Comparison of ENCODE assay signal across 30 cellular contexts in genomic region chr5:147561435-147561834, GRCh38. TPM values are rescaled to one million over a fixed set of nuclear protein-coding genes. Genes with fewer than 3 reads are reported as not detected.
"Had no signal": no experiment of that assay in that cellular context is flagged by ENCODE, and none has a peak within 500 bp of the region (broad histone marks: within the 10 kb centered on the region; RNA-seq: fewer than 3 reads in every experiment).

No MANE protein-coding gene starts in this region.

- H3K9me3 ChIP-seq: breast epithelium, colonic mucosa, esophagus squamous epithelium, gastrocnemius medialis, lower lobe of right lung, sigmoid colon, transverse colon, uterus had no signal

- H3K4me1 ChIP-seq: breast epithelium, colonic mucosa, gastrocnemius medialis, uterus had no signal

- H3K27ac ChIP-seq: colonic mucosa, dorsolateral prefrontal cortex, esophagus squamous epithelium, gastrocnemius medialis, lower lobe of right lung, sigmoid colon, transverse colon, VCaP had no signal

- H3K4me3 Mint-ChIP-seq: activated CD4-positive, alpha-beta T cell treated with anti-CD3 and anti-CD28 coated beads, Interleukin-2, amount 10 ng/mL, durations not matched to agents 7 days and 5 days; activated CD8-positive, alpha-beta memory T cell treated with anti-CD3 and anti-CD28 coated beads, Interleukin-2, amount 10 ng/mL, durations not matched to agents 7 days and 5 days; activated CD8-positive, alpha-beta T cell treated with anti-CD3 and anti-CD28 coated beads for 36 hours; central memory CD8-positive, alpha-beta T cell; immature natural killer cell; natural killer cell treated with Interleukin-12 subunit alpha and Interleukin-12 subunit beta and Interleukin-15 and Interleukin-18, amount 100 ng/mL, for 72 hours; stimulated activated naive B cell treated with anti-CD40 and anti-IgM and Interleukin-4, amounts not matched to agents 10 μg/mL and 1 μg/mL and 100 μg/mL, for 72 hours; T-cell; T-helper 2 cell treated with Interferon-gamma antibody and Interleukin-4, amounts not matched to agents 5 μg/mL and 100 μg/mL, for 36 hours had no signal

- ATAC-seq: activated CD8-positive, alpha-beta memory T cell treated with anti-CD3 and anti-CD28 coated beads, Interleukin-2, amount 10 ng/mL, durations not matched to agents 7 days and 5 days; activated CD8-positive, alpha-beta T cell treated with anti-CD3 and anti-CD28 coated beads for 36 hours; activated naive CD4-positive, alpha-beta T cell treated with anti-CD3 and anti-CD28 coated beads, Interleukin-2, amount 50 U/mL, for 72 hours; gastrocnemius medialis; left lobe of liver; lower lobe of right lung; natural killer cell treated with Interleukin-12 subunit alpha and Interleukin-12 subunit beta and Interleukin-15 and Interleukin-18, amount 100 ng/mL, for 72 hours; stimulated activated naive B cell treated with anti-CD40 and anti-IgM and Interleukin-4, amounts not matched to agents 10 μg/mL and 1 μg/mL and 100 μg/mL, for 72 hours; T-cell had no signal

- H3K27me3 ChIP-seq: breast epithelium, colonic mucosa, dorsolateral prefrontal cortex, esophagus squamous epithelium, gastrocnemius medialis, sigmoid colon, transverse colon, uterus had no signal

- H3K27me3 Mint-ChIP-seq: activated CD4-positive, alpha-beta T cell treated with anti-CD3 and anti-CD28 coated beads, Interleukin-2, amount 10 ng/mL, durations not matched to agents 7 days and 5 days; activated CD8-positive, alpha-beta memory T cell treated with anti-CD3 and anti-CD28 coated beads, Interleukin-2, amount 10 ng/mL, durations not matched to agents 7 days and 5 days; activated CD8-positive, alpha-beta T cell treated with anti-CD3 and anti-CD28 coated beads for 36 hours; T-cell had no signal

- H3K4me3 ChIP-seq: breast epithelium, colonic mucosa, dorsolateral prefrontal cortex, esophagus squamous epithelium, gastrocnemius medialis, lower lobe of right lung, sigmoid colon, smooth muscle cell, transverse colon, uterus had no signal

- H3K4me1 Mint-ChIP-seq: activated CD4-positive, alpha-beta T cell treated with anti-CD3 and anti-CD28 coated beads, Interleukin-2, amount 10 ng/mL, durations not matched to agents 7 days and 5 days; activated CD8-positive, alpha-beta memory T cell treated with anti-CD3 and anti-CD28 coated beads, Interleukin-2, amount 10 ng/mL, durations not matched to agents 7 days and 5 days; central memory CD8-positive, alpha-beta T cell; immature natural killer cell; stimulated activated naive B cell treated with anti-CD40 and anti-IgM and Interleukin-4, amounts not matched to agents 10 μg/mL and 1 μg/mL and 100 μg/mL, for 72 hours; T-cell had no signal

- H3K9me3 Mint-ChIP-seq: activated CD4-positive, alpha-beta T cell treated with anti-CD3 and anti-CD28 coated beads, Interleukin-2, amount 10 ng/mL, durations not matched to agents 7 days and 5 days; activated CD8-positive, alpha-beta T cell treated with anti-CD3 and anti-CD28 coated beads for 36 hours; activated naive CD4-positive, alpha-beta T cell treated with anti-CD3 and anti-CD28 coated beads, Interleukin-2, amount 50 U/mL, for 72 hours; central memory CD8-positive, alpha-beta T cell; immature natural killer cell; natural killer cell treated with Interleukin-12 subunit alpha and Interleukin-12 subunit beta and Interleukin-15 and Interleukin-18, amount 100 ng/mL, for 72 hours; stimulated activated naive B cell treated with anti-CD40 and anti-IgM and Interleukin-4, amounts not matched to agents 10 μg/mL and 1 μg/mL and 100 μg/mL, for 72 hours; T-cell; T-helper 2 cell treated with Interferon-gamma antibody and Interleukin-4, amounts not matched to agents 5 μg/mL and 100 μg/mL, for 36 hours had no signal

- H3K36me3 Mint-ChIP-seq: activated CD8-positive, alpha-beta memory T cell treated with anti-CD3 and anti-CD28 coated beads, Interleukin-2, amount 10 ng/mL, durations not matched to agents 7 days and 5 days; activated naive CD4-positive, alpha-beta T cell treated with anti-CD3 and anti-CD28 coated beads, Interleukin-2, amount 50 U/mL, for 72 hours; immature natural killer cell; natural killer cell treated with Interleukin-12 subunit alpha and Interleukin-12 subunit beta and Interleukin-15 and Interleukin-18, amount 100 ng/mL, for 72 hours; stimulated activated naive B cell treated with anti-CD40 and anti-IgM and Interleukin-4, amounts not matched to agents 10 μg/mL and 1 μg/mL and 100 μg/mL, for 72 hours; T-cell had no signal

- DNase-seq: activated CD4-positive, alpha-beta T cell treated with anti-CD3 and anti-CD28 coated beads, Interleukin-2, amount 10 ng/mL, durations not matched to agents 7 days and 5 days; activated CD4-positive, CD25-positive, alpha-beta regulatory T cell treated with anti-CD3 and anti-CD28 coated beads, Interleukin-2, amount 50 U/mL, for 72 hours; activated CD8-positive, alpha-beta memory T cell treated with anti-CD3 and anti-CD28 coated beads, Interleukin-2, amount 10 ng/mL, durations not matched to agents 7 days and 5 days; activated CD8-positive, alpha-beta T cell treated with anti-CD3 and anti-CD28 coated beads for 36 hours; activated gamma-delta T cell; activated T-cell treated with anti-CD3 and anti-CD28 coated beads for 4 hours; aorta; colonic mucosa; dorsolateral prefrontal cortex; esophagus squamous epithelium; gastrocnemius medialis; hippocampal formation; immature natural killer cell; lower lobe of right lung; posterior cingulate gyrus; sigmoid colon; stimulated activated CD4-positive, alpha-beta T cell treated with anti-CD3 and anti-CD28 coated beads, Interleukin-15, amount 100 ng/mL, for 24 hours; stimulated activated CD8-positive, alpha-beta memory T cell treated with anti-CD3 and anti-CD28 coated beads, Interleukin-4, amount 100 ng/mL, for 48 hours; stimulated activated naive B cell treated with anti-CD40 and anti-IgM and Interleukin-4, amounts not matched to agents 10 μg/mL and 1 μg/mL and 100 μg/mL, for 72 hours; T-cell; transverse colon; uterus had no signal

- H3K27ac Mint-ChIP-seq: activated CD4-positive, alpha-beta T cell treated with anti-CD3 and anti-CD28 coated beads, Interleukin-2, amount 10 ng/mL, durations not matched to agents 7 days and 5 days; activated CD8-positive, alpha-beta memory T cell treated with anti-CD3 and anti-CD28 coated beads, Interleukin-2, amount 10 ng/mL, durations not matched to agents 7 days and 5 days; activated CD8-positive, alpha-beta T cell treated with anti-CD3 and anti-CD28 coated beads for 36 hours; activated naive CD4-positive, alpha-beta T cell treated with anti-CD3 and anti-CD28 coated beads, Interleukin-2, amount 50 U/mL, for 72 hours; immature natural killer cell; natural killer cell treated with Interleukin-12 subunit alpha and Interleukin-12 subunit beta and Interleukin-15 and Interleukin-18, amount 100 ng/mL, for 72 hours; stimulated activated naive B cell treated with anti-CD40 and anti-IgM and Interleukin-4, amounts not matched to agents 10 μg/mL and 1 μg/mL and 100 μg/mL, for 72 hours; T-cell; T-helper 2 cell treated with Interferon-gamma antibody and Interleukin-4, amounts not matched to agents 5 μg/mL and 100 μg/mL, for 36 hours had no signal

- H3K4me2 ChIP-seq: smooth muscle cell had no signal

- H3K36me3 ChIP-seq: breast epithelium, colonic mucosa, esophagus squamous epithelium, gastrocnemius medialis, lower lobe of right lung, sigmoid colon, transverse colon, uterus had no signal

RNA-seq across cellular contexts. Expression of gene DPYSL3, which starts 51.6 kb away (rescaled TPM):
- total RNA-seq: activated CD4-positive, alpha-beta T cell treated with anti-CD3 and anti-CD28 coated beads, Interleukin-2, amount 10 ng/mL, durations not matched to agents 7 days and 5 days had no signal
- polyA plus RNA-seq: immature natural killer cell had no signal
